ENCODE assay signal across 8 cellular contexts in genomic region chr19:41959056-41960053, GRCh38. TPM values are rescaled to one million over a fixed set of nuclear protein-coding genes. Genes with fewer than 3 reads are reported as not detected.
A peak's percentile ranks its signal among the peaks of the same experiment; 100 is the strongest.
DNase-seq lines count a peak whose midpoint lies in the region; ATAC-seq and TF ChIP-seq lines count a peak whose summit lies in the region.

Gene RABAC1, minus strand, starts transcription at chr19:41959321. Its CDS starts 29 bp downstream, at chr19:41959292.

- no peaks in the 10 kb centered on the region for H3K27me3 ChIP-seq in thymus (ENCODE audit: control insufficient read depth, insufficient read depth)

- peak; percentile 85 for ATAC-seq in HG02588 (IDR thresholded peaks at IDR 0.05; ENCODE audit: unreplicated experiment)

- H3K4me3 Mint-ChIP-seq in activated naive CD8-positive, alpha-beta T cell = peak within 1 kb of the TSS; percentile 98
- peak within 1 kb of the TSS; percentile 86 for H3K4me3 Mint-ChIP-seq in glutamatergic neuron (ENCODE audit: unreplicated experiment)
- peak within 1 kb of the TSS; percentile 84 for H3K4me3 Mint-ChIP-seq in osteocyte (ENCODE audit: unreplicated experiment)

- POLR2A ChIA-PET in GM10248 (lab: Yijun Ruan, JAX) = interaction anchor here (1.9 to 3.9 kb wide), 2 partner anchors 87 to 100 kb away, joined by 4 to 13 read pairs; partner anchors contain the start of gene RPS19

- H3K4me1 Mint-ChIP-seq in activated naive CD8-positive, alpha-beta T cell (ENCODE audit: low read depth) = peaks cover 16% of the 10 kb centered on the region
- peaks cover 22% of the 10 kb centered on the region for H3K4me1 Mint-ChIP-seq in glutamatergic neuron (ENCODE audit: low read depth, unreplicated experiment)
- peaks cover 18% of the 10 kb centered on the region for H3K4me1 Mint-ChIP-seq in osteocyte (ENCODE audit: unreplicated experiment)

- CTCF ChIA-PET in GM10248 (lab: Yijun Ruan, JAX) = interaction anchor here (1.1 to 4.3 kb wide), 9 partner anchors 12 to 206 kb away, joined by 3 to 32 read pairs (median 6); partner anchors contain the start of gene ERFL

- DNase-seq in GM10248 (ENCODE audit: extremely low spot score) (peak; percentile 95), NCI-H1105 (lab: John Stamatoyannopoulos, UW) (peak; percentile 87), SKM-1 treated with dmso at 0.1 percent for 144 hours (lab: John Stamatoyannopoulos, UW; ENCODE audit: unreplicated experiment) (peak; percentile 60), glutamatergic neuron (peak; percentile 95), osteocyte (ENCODE audit: extremely low spot score, unreplicated experiment) (peak; percentile 96)

- no peaks in the 10 kb centered on the region for H3K36me3 Mint-ChIP-seq in activated naive CD8-positive, alpha-beta T cell
- no peaks in the 10 kb centered on the region for H3K36me3 Mint-ChIP-seq in glutamatergic neuron (ENCODE audit: unreplicated experiment)
- peaks cover 17% of the 10 kb centered on the region for H3K36me3 Mint-ChIP-seq in osteocyte (ENCODE audit: unreplicated experiment)

- peaks cover 23% of the 10 kb centered on the region for H3K36me3 ChIP-seq in thymus (ENCODE audit: control insufficient read depth, insufficient read depth)

- TF ChIP-seq CTCF in GM10248 (IDR thresholded peaks at IDR 0.05; ENCODE audit: control extremely low read depth, extremely low read depth, low read depth, missing control alignments) (peak; percentile 32), glutamatergic neuron (IDR thresholded peaks at IDR 0.05; ENCODE audit: partially characterized antibody, unreplicated experiment) (peak; percentile 11), osteocyte (IDR thresholded peaks at IDR 0.05) (peak; percentile 29)

- H3K9me3 Mint-ChIP-seq in activated naive CD8-positive, alpha-beta T cell (ENCODE audit: low read depth) = no peaks in the 10 kb centered on the region
- peaks cover 8% of the 10 kb centered on the region for H3K9me3 Mint-ChIP-seq in glutamatergic neuron (ENCODE audit: unreplicated experiment)
- no peaks in the 10 kb centered on the region for H3K9me3 Mint-ChIP-seq in osteocyte (ENCODE audit: unreplicated experiment)

- peak within 1 kb of the TSS; percentile 97 for H3K27ac Mint-ChIP-seq in activated naive CD8-positive, alpha-beta T cell
- H3K27ac Mint-ChIP-seq in glutamatergic neuron (ENCODE audit: unreplicated experiment) = peak within 1 kb of the TSS; percentile 91
- peak within 1 kb of the TSS; percentile 90 for H3K27ac Mint-ChIP-seq in osteocyte (ENCODE audit: unreplicated experiment)

- H3K4me3 ChIP-seq in thymus (ENCODE audit: low read length) = peak within 1 kb of the TSS; percentile 62

- no peaks in the 10 kb centered on the region for H3K9me3 ChIP-seq in thymus (ENCODE audit: control insufficient read depth)

- WGBS in thymus = 5% methylated on average over 46 of the region's 46 CpGs

- peak within 1 kb of the TSS; percentile 70 for H3K27ac ChIP-seq in thymus (ENCODE audit: low read depth)

- peaks cover 2% of the 10 kb centered on the region for H3K4me1 ChIP-seq in thymus (ENCODE audit: control insufficient read depth, insufficient read depth, low read length)

- H3K27me3 Mint-ChIP-seq in activated naive CD8-positive, alpha-beta T cell = no peaks in the 10 kb centered on the region
- H3K27me3 Mint-ChIP-seq in glutamatergic neuron (ENCODE audit: unreplicated experiment) (peaks cover 25% of the 10 kb centered on the region), osteocyte (ENCODE audit: unreplicated experiment) (no peaks in the 10 kb centered on the region)

RNA-seq across cellular contexts. Expression of gene RABAC1, which starts in this region (rescaled TPM):
- total RNA-seq in glutamatergic neuron (ENCODE audit: unreplicated experiment) (139 TPM), osteocyte (265 and 268 TPM in 2 replicates)
- polyA plus RNA-seq in thymus = 111 TPM

Comparison
In these comparisons a context has a peak if more than half of its experiments do, and no peak if none do; other contexts are left out.
1. Peak in every context shown above with its lines: DNase-seq, ATAC-seq, H3K4me3 ChIP-seq and H3K27ac ChIP-seq.